ENCODE assay signal across 1 cellular context in genomic region chrX:7170903-7171302, GRCh38.
TF ChIP-seq lines count a peak whose summit lies in the region.

No MANE protein-coding gene starts in this region.

TF ChIP-seq in GM12878, 131 proteins besides CTCF, POLR2A, EP300 and RAD21 (continued from another document):
- TF ChIP-seq ZBTB33 (IDR thresholded peaks at IDR 0.05) = peak; percentile 92
